ENCODE assay signal across 1 cellular context in genomic region chr21:45421846-45422775, GRCh38.
TF ChIP-seq lines count a peak whose summit lies in the region.

No MANE protein-coding gene starts in this region.

TF ChIP-seq in H1, 55 proteins besides CTCF, POLR2A, EP300 and RAD21:
- TF ChIP-seq EGR1 (IDR thresholded peaks at IDR 0.05; ENCODE audit: borderline replicate concordance, low read depth, low read length): no peak
- no peak for TF ChIP-seq MAFK (IDR thresholded peaks at IDR 0.05; ENCODE audit: low read depth, low read length)
- no peak for TF ChIP-seq TAF1 (IDR thresholded peaks at IDR 0.05; ENCODE audit: low read depth, low read length)
- no peak for TF ChIP-seq JUND (IDR thresholded peaks at IDR 0.05; ENCODE audit: low read length)
- TF ChIP-seq TBP (IDR thresholded peaks at IDR 0.05; ENCODE audit: low read depth, low read length): no peak
- no peak for TF ChIP-seq ATF2 (IDR thresholded peaks at IDR 0.05; ENCODE audit: low read length)
- TF ChIP-seq BRCA1 (IDR thresholded peaks at IDR 0.05; ENCODE audit: low read depth, low read length): no peak
- no peak for TF ChIP-seq CREB1 (IDR thresholded peaks at IDR 0.05)
- no peak for TF ChIP-seq SP2 (IDR thresholded peaks at IDR 0.05; ENCODE audit: low read length)
- TF ChIP-seq BCL11A (IDR thresholded peaks at IDR 0.05; ENCODE audit: low read depth in 2 of 2, low read length in 2 of 2): no peak
- no peak for TF ChIP-seq MAX (IDR thresholded peaks at IDR 0.05)
- TF ChIP-seq KDM5A (IDR thresholded peaks at IDR 0.05; ENCODE audit: low read length): no peak
- no peak for TF ChIP-seq TEAD4 (IDR thresholded peaks at IDR 0.05; ENCODE audit: low read depth, low read length)
- TF ChIP-seq GABPA (IDR thresholded peaks at IDR 0.05; ENCODE audit: borderline replicate concordance, insufficient read depth, low read length): no peak
- no peak for TF ChIP-seq HDAC2 (IDR thresholded peaks at IDR 0.05; ENCODE audit: borderline replicate concordance in 1 of 2, low read depth in 2 of 2, low read length in 2 of 2)
- TF ChIP-seq ZNF274 (IDR thresholded peaks at IDR 0.05; ENCODE audit: borderline replicate concordance, extremely low read depth, low read length): no peak
- TF ChIP-seq, protein P1, sequence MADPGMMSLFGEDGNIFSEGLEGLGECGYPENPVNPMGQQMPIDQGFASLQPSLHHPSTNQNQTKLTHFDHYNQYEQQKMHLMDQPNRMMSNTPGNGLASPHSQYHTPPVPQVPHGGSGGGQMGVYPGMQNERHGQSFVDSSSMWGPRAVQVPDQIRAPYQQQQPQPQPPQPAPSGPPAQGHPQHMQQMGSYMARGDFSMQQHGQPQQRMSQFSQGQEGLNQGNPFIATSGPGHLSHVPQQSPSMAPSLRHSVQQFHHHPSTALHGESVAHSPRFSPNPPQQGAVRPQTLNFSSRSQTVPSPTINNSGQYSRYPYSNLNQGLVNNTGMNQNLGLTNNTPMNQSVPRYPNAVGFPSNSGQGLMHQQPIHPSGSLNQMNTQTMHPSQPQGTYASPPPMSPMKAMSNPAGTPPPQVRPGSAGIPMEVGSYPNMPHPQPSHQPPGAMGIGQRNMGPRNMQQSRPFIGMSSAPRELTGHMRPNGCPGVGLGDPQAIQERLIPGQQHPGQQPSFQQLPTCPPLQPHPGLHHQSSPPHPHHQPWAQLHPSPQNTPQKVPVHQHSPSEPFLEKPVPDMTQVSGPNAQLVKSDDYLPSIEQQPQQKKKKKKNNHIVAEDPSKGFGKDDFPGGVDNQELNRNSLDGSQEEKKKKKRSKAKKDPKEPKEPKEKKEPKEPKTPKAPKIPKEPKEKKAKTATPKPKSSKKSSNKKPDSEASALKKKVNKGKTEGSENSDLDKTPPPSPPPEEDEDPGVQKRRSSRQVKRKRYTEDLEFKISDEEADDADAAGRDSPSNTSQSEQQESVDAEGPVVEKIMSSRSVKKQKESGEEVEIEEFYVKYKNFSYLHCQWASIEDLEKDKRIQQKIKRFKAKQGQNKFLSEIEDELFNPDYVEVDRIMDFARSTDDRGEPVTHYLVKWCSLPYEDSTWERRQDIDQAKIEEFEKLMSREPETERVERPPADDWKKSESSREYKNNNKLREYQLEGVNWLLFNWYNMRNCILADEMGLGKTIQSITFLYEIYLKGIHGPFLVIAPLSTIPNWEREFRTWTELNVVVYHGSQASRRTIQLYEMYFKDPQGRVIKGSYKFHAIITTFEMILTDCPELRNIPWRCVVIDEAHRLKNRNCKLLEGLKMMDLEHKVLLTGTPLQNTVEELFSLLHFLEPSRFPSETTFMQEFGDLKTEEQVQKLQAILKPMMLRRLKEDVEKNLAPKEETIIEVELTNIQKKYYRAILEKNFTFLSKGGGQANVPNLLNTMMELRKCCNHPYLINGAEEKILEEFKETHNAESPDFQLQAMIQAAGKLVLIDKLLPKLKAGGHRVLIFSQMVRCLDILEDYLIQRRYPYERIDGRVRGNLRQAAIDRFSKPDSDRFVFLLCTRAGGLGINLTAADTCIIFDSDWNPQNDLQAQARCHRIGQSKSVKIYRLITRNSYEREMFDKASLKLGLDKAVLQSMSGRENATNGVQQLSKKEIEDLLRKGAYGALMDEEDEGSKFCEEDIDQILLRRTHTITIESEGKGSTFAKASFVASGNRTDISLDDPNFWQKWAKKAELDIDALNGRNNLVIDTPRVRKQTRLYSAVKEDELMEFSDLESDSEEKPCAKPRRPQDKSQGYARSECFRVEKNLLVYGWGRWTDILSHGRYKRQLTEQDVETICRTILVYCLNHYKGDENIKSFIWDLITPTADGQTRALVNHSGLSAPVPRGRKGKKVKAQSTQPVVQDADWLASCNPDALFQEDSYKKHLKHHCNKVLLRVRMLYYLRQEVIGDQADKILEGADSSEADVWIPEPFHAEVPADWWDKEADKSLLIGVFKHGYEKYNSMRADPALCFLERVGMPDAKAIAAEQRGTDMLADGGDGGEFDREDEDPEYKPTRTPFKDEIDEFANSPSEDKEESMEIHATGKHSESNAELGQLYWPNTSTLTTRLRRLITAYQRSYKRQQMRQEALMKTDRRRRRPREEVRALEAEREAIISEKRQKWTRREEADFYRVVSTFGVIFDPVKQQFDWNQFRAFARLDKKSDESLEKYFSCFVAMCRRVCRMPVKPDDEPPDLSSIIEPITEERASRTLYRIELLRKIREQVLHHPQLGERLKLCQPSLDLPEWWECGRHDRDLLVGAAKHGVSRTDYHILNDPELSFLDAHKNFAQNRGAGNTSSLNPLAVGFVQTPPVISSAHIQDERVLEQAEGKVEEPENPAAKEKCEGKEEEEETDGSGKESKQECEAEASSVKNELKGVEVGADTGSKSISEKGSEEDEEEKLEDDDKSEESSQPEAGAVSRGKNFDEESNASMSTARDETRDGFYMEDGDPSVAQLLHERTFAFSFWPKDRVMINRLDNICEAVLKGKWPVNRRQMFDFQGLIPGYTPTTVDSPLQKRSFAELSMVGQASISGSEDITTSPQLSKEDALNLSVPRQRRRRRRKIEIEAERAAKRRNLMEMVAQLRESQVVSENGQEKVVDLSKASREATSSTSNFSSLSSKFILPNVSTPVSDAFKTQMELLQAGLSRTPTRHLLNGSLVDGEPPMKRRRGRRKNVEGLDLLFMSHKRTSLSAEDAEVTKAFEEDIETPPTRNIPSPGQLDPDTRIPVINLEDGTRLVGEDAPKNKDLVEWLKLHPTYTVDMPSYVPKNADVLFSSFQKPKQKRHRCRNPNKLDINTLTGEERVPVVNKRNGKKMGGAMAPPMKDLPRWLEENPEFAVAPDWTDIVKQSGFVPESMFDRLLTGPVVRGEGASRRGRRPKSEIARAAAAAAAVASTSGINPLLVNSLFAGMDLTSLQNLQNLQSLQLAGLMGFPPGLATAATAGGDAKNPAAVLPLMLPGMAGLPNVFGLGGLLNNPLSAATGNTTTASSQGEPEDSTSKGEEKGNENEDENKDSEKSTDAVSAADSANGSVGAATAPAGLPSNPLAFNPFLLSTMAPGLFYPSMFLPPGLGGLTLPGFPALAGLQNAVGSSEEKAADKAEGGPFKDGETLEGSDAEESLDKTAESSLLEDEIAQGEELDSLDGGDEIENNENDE (IDR thresholded peaks at IDR 0.05; ENCODE audit: insufficient replicate concordance, low read length): no peak
- TF ChIP-seq CBX5 (IDR thresholded peaks at IDR 0.05; ENCODE audit: low read depth, low read length): no peak
- TF ChIP-seq JUN (IDR thresholded peaks at IDR 0.05; ENCODE audit: low read depth, low read length): no peak
